In the genomic region with DNA sequence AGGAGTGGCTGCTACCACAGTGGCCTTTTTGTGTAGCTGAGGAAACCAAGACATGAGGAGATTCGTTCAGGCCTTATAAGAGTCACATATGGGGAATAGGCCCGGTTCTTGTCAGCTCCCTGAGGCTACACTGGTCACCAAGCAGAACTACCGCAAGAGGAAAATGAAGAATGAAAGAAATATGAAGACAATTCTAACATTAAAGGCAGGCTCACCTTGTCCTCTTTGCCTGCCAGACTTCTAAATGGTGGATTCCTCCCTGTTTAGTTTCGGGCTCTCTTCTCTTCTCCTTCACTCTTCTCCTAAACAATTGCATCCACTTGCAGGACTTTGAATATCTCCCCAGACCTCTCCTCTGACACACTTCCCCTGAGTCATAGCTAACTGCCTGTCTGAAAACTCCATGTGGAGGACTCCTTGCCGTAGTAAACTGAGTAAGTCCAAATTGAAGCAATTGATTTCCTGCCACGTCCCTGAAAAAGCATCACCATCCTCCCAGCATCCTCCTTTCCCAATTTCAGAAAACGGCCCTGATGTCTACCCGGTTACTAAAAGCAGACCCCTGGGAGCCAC, we compare ENCODE assay signal across 12 cellular contexts. TPM values are rescaled to one million over a fixed set of nuclear protein-coding genes. Genes with fewer than 3 reads are reported as not detected.
DNase-seq lines count a peak whose midpoint lies in the region; ATAC-seq and TF ChIP-seq lines count a peak whose summit lies in the region.
"Had no signal": no experiment of that assay in that cellular context is flagged by ENCODE, and none has a peak within 500 bp of the region (broad histone marks: within the 10 kb centered on the region; RNA-seq: fewer than 3 reads in every experiment).

No MANE protein-coding gene starts in this region.

- no peak overlapping the region for H3K9ac ChIP-seq in OCI-LY3 (ENCODE audit: low read length)

- ATAC-seq in GM19463 (IDR thresholded peaks at IDR 0.05; ENCODE audit: unreplicated experiment) (no peak), WTC11 (no peak)
- ATAC-seq: natural killer cell had no signal

- H3K27ac ChIP-seq in OCI-LY3 (ENCODE audit: low read length) (no peak overlapping the region), mesodermal cell (ENCODE audit: low read depth, low read length, severe bottlenecking) (peak overlapping the region; percentile 39)
- H3K27ac ChIP-seq: cardiac muscle cell had no signal

- H3K4me1 ChIP-seq in OCI-LY3 (ENCODE audit: low read length): peaks cover 12% of the 10 kb centered on the region
- H3K4me1 ChIP-seq in mesodermal cell (ENCODE audit: control insufficient read depth, insufficient read depth, low read length, poor library complexity, severe bottlenecking): peaks cover 16% of the 10 kb centered on the region

- no peaks in the 10 kb centered on the region for H3K27me3 ChIP-seq in OCI-LY3 (ENCODE audit: low read depth, low read length)
- H3K27me3 ChIP-seq: cardiac muscle cell had no signal

- 73 to 85% methylated on average over 8 of the region's 8 CpGs for WGBS in mesodermal cell (ENCODE audit: insufficient coverage in 2 of 2), 2 experiments

- H3K79me2 ChIP-seq in OCI-LY3 (ENCODE audit: low read length): no peaks in the 10 kb centered on the region

- CTCF ChIA-PET in WTC11 (lab: Charles Lee): interaction anchor here (0.7 to 4.1 kb wide), 30 partner anchors 10 to 998 kb away, joined by 3 to 132 read pairs (median 4); partner anchors contain the start of genes PTX3 and VEPH1

- no peaks in the 10 kb centered on the region for H3K27me3 Mint-ChIP-seq in WTC11 (ENCODE audit: low read depth)
- H3K27me3 Mint-ChIP-seq: stimulated activated memory B cell treated with anti-CD40 and anti-IgM and Interleukin-4, amounts not matched to agents 10 μg/mL and 1 μg/mL and 100 μg/mL, for 72 hours had no signal

- H3K27ac Mint-ChIP-seq in WTC11: no peak overlapping the region
- H3K27ac Mint-ChIP-seq: natural killer cell; stimulated activated memory B cell treated with anti-CD40 and anti-IgM and Interleukin-4, amounts not matched to agents 10 μg/mL and 1 μg/mL and 100 μg/mL, for 72 hours had no signal

- H3K4me3 Mint-ChIP-seq in WTC11: no peak overlapping the region
- H3K4me3 Mint-ChIP-seq: natural killer cell; stimulated activated memory B cell treated with anti-CD40 and anti-IgM and Interleukin-4, amounts not matched to agents 10 μg/mL and 1 μg/mL and 100 μg/mL, for 72 hours had no signal

- POLR2A ChIA-PET in WTC11 (lab: Charles Lee): interaction anchor here (0.6 to 1.9 kb wide), 4 partner anchors 10 to 1647 kb away, joined by 3 to 6 read pairs (median 4); no protein-coding TSS in a partner anchor

- H3K9me3 ChIP-seq in OCI-LY3 (ENCODE audit: insufficient read depth, low read length): no peaks in the 10 kb centered on the region
- H3K9me3 ChIP-seq in mesodermal cell (ENCODE audit: control insufficient read depth, low read length): no peaks in the 10 kb centered on the region

- H2AFZ ChIP-seq in OCI-LY3 (ENCODE audit: low read depth, low read length): peak overlapping the region; percentile 89

- H3K4me3 ChIP-seq in OCI-LY3 (ENCODE audit: low read length) (no peak overlapping the region), cardiac fibroblast (replicated peaks in 1 of 2; ENCODE audit: low read depth in 2 of 2, low read length in 2 of 2) (peak overlapping the region; percentile 6 to 52), mesodermal cell (ENCODE audit: extremely low read depth, insufficient read depth, low read length, poor library complexity, severe bottlenecking) (no peak overlapping the region)
- H3K4me3 ChIP-seq: cardiac muscle cell had no signal

- no peak overlapping the region for H3K4me2 ChIP-seq in OCI-LY3 (ENCODE audit: low read length)

- H3K4me1 Mint-ChIP-seq in WTC11: no peaks in the 10 kb centered on the region
- H3K4me1 Mint-ChIP-seq: natural killer cell; stimulated activated memory B cell treated with anti-CD40 and anti-IgM and Interleukin-4, amounts not matched to agents 10 μg/mL and 1 μg/mL and 100 μg/mL, for 72 hours had no signal

- DNase-seq in Daoy (ENCODE audit: low read depth) (peak; percentile 85), cardiac fibroblast (ENCODE audit: low read depth in 2 of 2) (peak; percentile 81 to 95), NCI-H146 treated with DMSO at 0.1 percent for 48 hours (lab: John Stamatoyannopoulos, UW; ENCODE audit: unreplicated experiment) (no peak), WTC11 (ENCODE audit: low spot score) (no peak), T-helper 9 cell (no peak)
- DNase-seq: islet precursor cell, natural killer cell had no signal

- H3K36me3 ChIP-seq in OCI-LY3 (replicated peaks; ENCODE audit: low read depth, low read length): no peaks in the 10 kb centered on the region
- no peaks in the 10 kb centered on the region for H3K36me3 ChIP-seq in mesodermal cell (ENCODE audit: control insufficient read depth, insufficient read depth, low read length)
- H3K36me3 ChIP-seq: cardiac muscle cell had no signal

- H3K36me3 Mint-ChIP-seq in WTC11: no peaks in the 10 kb centered on the region
- H3K36me3 Mint-ChIP-seq: natural killer cell; stimulated activated memory B cell treated with anti-CD40 and anti-IgM and Interleukin-4, amounts not matched to agents 10 μg/mL and 1 μg/mL and 100 μg/mL, for 72 hours had no signal

- no peaks in the 10 kb centered on the region for H4K20me1 ChIP-seq in OCI-LY3 (ENCODE audit: insufficient read depth, low read length)

- TF ChIP-seq CTCF in OCI-LY3 (IDR thresholded peaks at IDR 0.05; ENCODE audit: low read depth, low read length) (no peak), cardiac fibroblast (IDR thresholded peaks at IDR 0.05; ENCODE audit: low read depth, low read length) (no peak), WTC11 (IDR thresholded peaks at IDR 0.05) (no peak)

- 0 out of 2 replicates have a peak, but pooled peaks cover 5% of the 10 kb centered on the region for H3K9me3 Mint-ChIP-seq in WTC11
- H3K9me3 Mint-ChIP-seq: natural killer cell; stimulated activated memory B cell treated with anti-CD40 and anti-IgM and Interleukin-4, amounts not matched to agents 10 μg/mL and 1 μg/mL and 100 μg/mL, for 72 hours had no signal

TF ChIP-seq in WTC11, 78 proteins besides CTCF, POLR2A, EP300 and RAD21:
- TF ChIP-seq HMGA2 (CRISPR knock-in tag; IDR thresholded peaks at IDR 0.05) (no peak), MXD4 (CRISPR knock-in tag; IDR thresholded peaks at IDR 0.05; ENCODE audit: borderline replicate concordance) (no peak), ZNF138 (CRISPR knock-in tag; conservative IDR thresholded peaks at IDR 0.05) (no peak), IRF2 (CRISPR knock-in tag; IDR thresholded peaks at IDR 0.05; ENCODE audit: borderline replicate concordance, low read depth) (no peak), MYBL2 (CRISPR knock-in tag; IDR thresholded peaks at IDR 0.05) (no peak), USF1 (CRISPR knock-in tag; IDR thresholded peaks at IDR 0.05) (no peak), NFATC4 (CRISPR knock-in tag; IDR thresholded peaks at IDR 0.05) (no peak), CREB1 (CRISPR knock-in tag; IDR thresholded peaks at IDR 0.05) (no peak), ZNF396 (CRISPR knock-in tag; IDR thresholded peaks at IDR 0.05; ENCODE audit: borderline replicate concordance) (no peak)
- TF ChIP-seq, protein P1, sequence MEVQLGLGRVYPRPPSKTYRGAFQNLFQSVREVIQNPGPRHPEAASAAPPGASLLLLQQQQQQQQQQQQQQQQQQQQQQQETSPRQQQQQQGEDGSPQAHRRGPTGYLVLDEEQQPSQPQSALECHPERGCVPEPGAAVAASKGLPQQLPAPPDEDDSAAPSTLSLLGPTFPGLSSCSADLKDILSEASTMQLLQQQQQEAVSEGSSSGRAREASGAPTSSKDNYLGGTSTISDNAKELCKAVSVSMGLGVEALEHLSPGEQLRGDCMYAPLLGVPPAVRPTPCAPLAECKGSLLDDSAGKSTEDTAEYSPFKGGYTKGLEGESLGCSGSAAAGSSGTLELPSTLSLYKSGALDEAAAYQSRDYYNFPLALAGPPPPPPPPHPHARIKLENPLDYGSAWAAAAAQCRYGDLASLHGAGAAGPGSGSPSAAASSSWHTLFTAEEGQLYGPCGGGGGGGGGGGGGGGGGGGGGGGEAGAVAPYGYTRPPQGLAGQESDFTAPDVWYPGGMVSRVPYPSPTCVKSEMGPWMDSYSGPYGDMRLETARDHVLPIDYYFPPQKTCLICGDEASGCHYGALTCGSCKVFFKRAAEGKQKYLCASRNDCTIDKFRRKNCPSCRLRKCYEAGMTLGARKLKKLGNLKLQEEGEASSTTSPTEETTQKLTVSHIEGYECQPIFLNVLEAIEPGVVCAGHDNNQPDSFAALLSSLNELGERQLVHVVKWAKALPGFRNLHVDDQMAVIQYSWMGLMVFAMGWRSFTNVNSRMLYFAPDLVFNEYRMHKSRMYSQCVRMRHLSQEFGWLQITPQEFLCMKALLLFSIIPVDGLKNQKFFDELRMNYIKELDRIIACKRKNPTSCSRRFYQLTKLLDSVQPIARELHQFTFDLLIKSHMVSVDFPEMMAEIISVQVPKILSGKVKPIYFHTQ (CRISPR knock-in tag; IDR thresholded peaks at IDR 0.05): no peak
- TF ChIP-seq, protein P2, sequence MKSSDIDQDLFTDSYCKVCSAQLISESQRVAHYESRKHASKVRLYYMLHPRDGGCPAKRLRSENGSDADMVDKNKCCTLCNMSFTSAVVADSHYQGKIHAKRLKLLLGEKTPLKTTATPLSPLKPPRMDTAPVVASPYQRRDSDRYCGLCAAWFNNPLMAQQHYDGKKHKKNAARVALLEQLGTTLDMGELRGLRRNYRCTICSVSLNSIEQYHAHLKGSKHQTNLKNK (CRISPR knock-in tag; IDR thresholded peaks at IDR 0.05): no peak
- TF ChIP-seq, protein P3, sequence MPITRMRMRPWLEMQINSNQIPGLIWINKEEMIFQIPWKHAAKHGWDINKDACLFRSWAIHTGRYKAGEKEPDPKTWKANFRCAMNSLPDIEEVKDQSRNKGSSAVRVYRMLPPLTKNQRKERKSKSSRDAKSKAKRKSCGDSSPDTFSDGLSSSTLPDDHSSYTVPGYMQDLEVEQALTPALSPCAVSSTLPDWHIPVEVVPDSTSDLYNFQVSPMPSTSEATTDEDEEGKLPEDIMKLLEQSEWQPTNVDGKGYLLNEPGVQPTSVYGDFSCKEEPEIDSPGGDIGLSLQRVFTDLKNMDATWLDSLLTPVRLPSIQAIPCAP (CRISPR knock-in tag; IDR thresholded peaks at IDR 0.05): no peak

RNA-seq across cellular contexts. Expression of gene VEPH1, which starts 30.2 kb away (rescaled TPM):
- 74.1 and 87.1 TPM in 2 replicates for total RNA-seq in Daoy (2014; rRNA removed; shearing (Covaris generic))
- polyA plus RNA-seq in mesodermal cell (2013, experiment 1 of 2): 7.4 TPM
- 7.2 TPM for polyA plus RNA-seq in mesodermal cell (2013, experiment 2 of 2)
- total RNA-seq in WTC11 (2021): 9.2 to 10.8 TPM (median 10.1 TPM) in 3 replicates

Comparison
In these comparisons a context has a peak if more than half of its experiments do, and no peak if none do; other contexts are left out.
1. DNase-seq: peak in Daoy (single experiment) and cardiac fibroblast (2 of 2); none in NCI-H146 treated with DMSO at 0.1 percent for 48 hours (single experiment), WTC11 (single experiment) and T-helper 9 cell (single experiment).
2. H3K4me3 ChIP-seq: peak in cardiac fibroblast (2 of 2); none in OCI-LY3 (single experiment) and mesodermal cell (single experiment).